9 cellular contexts compared by ENCODE assay signal in genomic region chr19:6047741-6048231, GRCh38.
DNase-seq lines count a peak whose midpoint lies in the region; ATAC-seq, FAIRE-seq and TF ChIP-seq lines count a peak whose summit lies in the region.
"Had no signal": no experiment of that assay in that cellular context is flagged by ENCODE, and none has a peak within 500 bp of the region (broad histone marks: within the 10 kb centered on the region; RNA-seq: fewer than 3 reads in every experiment).

No MANE protein-coding gene starts in this region.

- no peak overlapping the region for H3K4me3 Mint-ChIP-seq in T-helper 2 cell treated with Interferon-gamma antibody and Interleukin-4, amounts not matched to agents 5 μg/mL and 100 μg/mL, for 36 hours
- H3K4me3 Mint-ChIP-seq: naive B cell had no signal

- H3K36me3 ChIP-seq in ascending aorta (peaks cover 9 to 16% of the 10 kb centered on the region in 2 donors), kidney (ENCODE audit: control insufficient read depth in 1 of 2, insufficient read depth in 2 of 2, low read length in 2 of 2) (no peaks in the 10 kb centered on the region)

- TF ChIP-seq CTCF in GM10266 (IDR thresholded peaks at IDR 0.05; ENCODE audit: control insufficient read depth, insufficient read depth, low read depth, missing control alignments) (peak; percentile 56), ascending aorta (IDR thresholded peaks at IDR 0.05) (peak; percentile 58 to 61 (median 60)), kidney (IDR thresholded peaks at IDR 0.05; ENCODE audit: borderline replicate concordance, extremely low read depth, insufficient read depth) (peak; percentile 38)

- peaks cover 0 to 11% of the 10 kb centered on the region in 2 donors for H3K4me1 ChIP-seq in ascending aorta
- H3K4me1 ChIP-seq in kidney (ENCODE audit: control insufficient read depth in 1 of 2, insufficient read depth in 1 of 2, low read depth in 1 of 2, low read length in 2 of 2), result no peaks in the 10 kb centered on the region

- H3K27ac ChIP-seq in ascending aorta (no peak overlapping the region), kidney (ENCODE audit: low read depth in 2 of 2, low read length in 2 of 2) (no peak overlapping the region)

- no peak for FAIRE-seq in kidney (lab: Jason Lieb, UNC)

- intact Hi-C loops in ascending aorta (cut with DNase I) (loop anchor here (1.0 kb wide), 1 partner anchor 78 kb away; no protein-coding TSS in a partner anchor), kidney (cut with DNase I) (loop anchor here (5.0 kb wide), 1 partner anchor 80 kb away; no protein-coding TSS in a partner anchor)

- H3K9me3 Mint-ChIP-seq in T-helper 2 cell treated with Interferon-gamma antibody and Interleukin-4, amounts not matched to agents 5 μg/mL and 100 μg/mL, for 36 hours, result no peaks in the 10 kb centered on the region

- no peaks in the 10 kb centered on the region for H3K27me3 ChIP-seq in ascending aorta

- H3K9me3 ChIP-seq in ascending aorta (no peaks in the 10 kb centered on the region), kidney (ENCODE audit: control insufficient read depth in 1 of 2, low read length in 2 of 2) (no peaks in the 10 kb centered on the region)

- H3K4me1 Mint-ChIP-seq in T-helper 2 cell treated with Interferon-gamma antibody and Interleukin-4, amounts not matched to agents 5 μg/mL and 100 μg/mL, for 36 hours (ENCODE audit: low read depth), result peaks cover 4% of the 10 kb centered on the region

- H3K27ac Mint-ChIP-seq in T-helper 2 cell treated with Interferon-gamma antibody and Interleukin-4, amounts not matched to agents 5 μg/mL and 100 μg/mL, for 36 hours, result no peak overlapping the region
- H3K27ac Mint-ChIP-seq: naive B cell had no signal

- peaks cover 7% of the 10 kb centered on the region for H3K27me3 Mint-ChIP-seq in T-helper 2 cell treated with Interferon-gamma antibody and Interleukin-4, amounts not matched to agents 5 μg/mL and 100 μg/mL, for 36 hours (ENCODE audit: low read depth)

- no peak overlapping the region for H3K4me3 ChIP-seq in ascending aorta
- no peak overlapping the region for H3K4me3 ChIP-seq in kidney (ENCODE audit: low read length in 2 of 2)

- peak; percentile 49 for DNase-seq in GM10266 (ENCODE audit: extremely low spot score)
- DNase-seq in NAMALWA (ENCODE audit: low spot score), result peak; percentile 63
- DNase-seq in ascending aorta (ENCODE audit: low spot score in 2 of 2), result no peak
- peak; percentile 37 for DNase-seq in kidney
- DNase-seq in T-helper 2 cell treated with Interferon-gamma antibody and Interleukin-4, amounts not matched to agents 5 μg/mL and 100 μg/mL, for 36 hours (ENCODE audit: low spot score), result no peak
- DNase-seq in activated effector memory CD4-positive, alpha-beta T cell treated with anti-CD3 and anti-CD28 coated beads, Interleukin-2, amount 50 U/mL, for 16 hours, result no peak
- DNase-seq: naive B cell had no signal

- ATAC-seq in HG03354 (IDR thresholded peaks at IDR 0.05; ENCODE audit: poor library complexity, severe bottlenecking, unreplicated experiment) (no peak), GM18861 (IDR thresholded peaks at IDR 0.05; ENCODE audit: unreplicated experiment) (no peak)

- no peaks in the 10 kb centered on the region for H3K36me3 Mint-ChIP-seq in T-helper 2 cell treated with Interferon-gamma antibody and Interleukin-4, amounts not matched to agents 5 μg/mL and 100 μg/mL, for 36 hours (ENCODE audit: low read depth)
- H3K36me3 Mint-ChIP-seq: naive B cell had no signal

- no peak overlapping the region for H3K9ac ChIP-seq in kidney (ENCODE audit: low read length in 2 of 2)

Comparison
In these comparisons a context has a peak if more than half of its experiments do, and no peak if none do; other contexts are left out.
1. DNase-seq: peak in GM10266 (single experiment), NAMALWA (single experiment) and kidney (single experiment); none in ascending aorta (0 of 2), T-helper 2 cell treated with Interferon-gamma antibody and Interleukin-4, amounts not matched to agents 5 μg/mL and 100 μg/mL, for 36 hours (single experiment) and activated effector memory CD4-positive, alpha-beta T cell treated with anti-CD3 and anti-CD28 coated beads, Interleukin-2, amount 50 U/mL, for 16 hours (single experiment).
2. Peak in every context shown above with its lines, with median percentiles within 50 percentile points of each other: CTCF ChIP-seq.